Comparison of ENCODE assay signal across 8 cellular contexts in the genomic region with DNA sequence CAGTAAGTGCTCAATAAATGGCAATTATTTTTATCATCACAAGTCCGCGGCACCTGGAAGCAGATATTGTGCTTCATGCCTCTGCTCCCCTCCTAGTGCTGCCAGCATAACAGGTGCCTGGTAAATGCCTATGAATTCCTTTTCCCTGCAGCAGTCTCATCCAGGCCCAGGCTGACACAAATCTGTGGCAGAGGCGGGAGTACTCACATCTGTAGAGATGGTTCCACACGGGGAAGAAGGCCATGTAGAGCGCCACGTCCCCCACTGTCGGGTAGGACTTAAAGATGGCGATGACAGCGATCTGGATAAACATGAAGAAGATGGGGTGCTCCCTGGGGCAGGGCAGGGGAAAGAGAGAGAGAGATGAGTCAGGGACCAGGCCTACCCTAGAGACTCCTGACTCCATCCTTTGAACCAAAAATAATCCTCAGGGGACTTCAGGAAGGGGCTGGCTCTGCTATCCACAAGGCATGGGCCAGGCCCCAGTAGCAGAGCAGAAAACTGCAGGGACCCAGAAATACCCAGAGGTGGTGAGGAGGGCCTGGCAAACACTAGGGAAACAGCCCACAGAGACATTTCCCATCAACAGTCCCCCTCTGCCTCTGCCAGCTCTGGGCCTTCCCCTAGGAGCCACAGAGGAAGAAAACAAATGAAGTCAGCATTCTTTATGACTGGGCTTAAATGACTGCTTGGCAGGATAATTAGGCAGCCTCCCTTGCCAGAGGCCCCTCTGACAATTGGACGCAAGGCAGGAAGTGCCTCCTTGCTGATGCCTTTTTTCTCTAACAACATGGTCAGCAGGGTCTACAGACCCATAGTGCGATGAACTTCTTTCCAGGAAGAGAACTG. TPM values are rescaled to one million over a fixed set of nuclear protein-coding genes. Genes with fewer than 3 reads are reported as not detected.
A peak's percentile ranks its signal among the peaks of the same experiment; 100 is the strongest.
DNase-seq lines count a peak whose midpoint lies in the region; ATAC-seq lines count a peak whose summit lies in the region.

No MANE protein-coding gene starts in this region.

- H3K27ac Mint-ChIP-seq in activated naive CD8-positive, alpha-beta T cell treated with anti-CD3 and anti-CD28 coated beads, Interleukin-2, amount 50 U/mL, for 24 hours: peak overlapping the region; percentile 57

- H3K27me3 Mint-ChIP-seq in activated naive CD8-positive, alpha-beta T cell treated with anti-CD3 and anti-CD28 coated beads, Interleukin-2, amount 50 U/mL, for 24 hours: no peaks in the 10 kb centered on the region

- peaks cover 25% of the 10 kb centered on the region for H3K4me1 Mint-ChIP-seq in activated naive CD8-positive, alpha-beta T cell treated with anti-CD3 and anti-CD28 coated beads, Interleukin-2, amount 50 U/mL, for 24 hours

- peak; percentile 58 for DNase-seq in A172 (ENCODE audit: low spot score)
- DNase-seq in activated naive CD8-positive, alpha-beta T cell treated with anti-CD3 and anti-CD28 coated beads, Interleukin-2, amount 50 U/mL, for 24 hours: peak; percentile 23
- DNase-seq in left colon: peak in 1 of 2 donors; percentile 29
- DNase-seq in NK-92 (lab: John Stamatoyannopoulos, UW; ENCODE audit: unreplicated experiment): no peak

- no peaks in the 10 kb centered on the region for H3K9me3 Mint-ChIP-seq in activated naive CD8-positive, alpha-beta T cell treated with anti-CD3 and anti-CD28 coated beads, Interleukin-2, amount 50 U/mL, for 24 hours

- intact Hi-C loops in left colon (cut with DNase I, micrococcal nuclease): no loop called here

- peak; percentile 40 for ATAC-seq in GM21825 (IDR thresholded peaks at IDR 0.05; ENCODE audit: unreplicated experiment)
- peak; percentile 93 for ATAC-seq in activated naive CD8-positive, alpha-beta T cell treated with anti-CD3 and anti-CD28 coated beads, Interleukin-2, amount 50 U/mL, for 24 hours
- ATAC-seq in left colon: peak; percentile 10
- no peak for ATAC-seq in HG03196 (IDR thresholded peaks at IDR 0.05; ENCODE audit: unreplicated experiment)
- no peak for ATAC-seq in HG03139 (IDR thresholded peaks at IDR 0.05; ENCODE audit: unreplicated experiment)

- peak overlapping the region; percentile 89 for H3K27ac ChIP-seq in temporal lobe (ENCODE audit: low read depth, low read length)

- no peak overlapping the region for H3K4me3 Mint-ChIP-seq in activated naive CD8-positive, alpha-beta T cell treated with anti-CD3 and anti-CD28 coated beads, Interleukin-2, amount 50 U/mL, for 24 hours

- H3K36me3 Mint-ChIP-seq in activated naive CD8-positive, alpha-beta T cell treated with anti-CD3 and anti-CD28 coated beads, Interleukin-2, amount 50 U/mL, for 24 hours (ENCODE audit: low read depth): peaks cover 22% of the 10 kb centered on the region

RNA-seq across cellular contexts. Expression of a gene that starts 23.0 kb away (rescaled TPM):
- total RNA-seq in A172 (2014; rRNA removed; shearing (Covaris generic)): 27.6 and 46.1 TPM in 2 replicates
- 10 to 100 TPM; 42.8 to 47.7 TPM for total RNA-seq in left colon
- 49.2 TPM for total RNA-seq in temporal lobe

Comparison
In these comparisons a context has a peak if more than half of its experiments do, and no peak if none do; other contexts are left out.
1. ATAC-seq: peak in GM21825 (single experiment), activated naive CD8-positive, alpha-beta T cell treated with anti-CD3 and anti-CD28 coated beads, Interleukin-2, amount 50 U/mL, for 24 hours (single experiment) and left colon (single experiment); none in HG03196 (single experiment) and HG03139 (single experiment).